In the genomic region with DNA sequence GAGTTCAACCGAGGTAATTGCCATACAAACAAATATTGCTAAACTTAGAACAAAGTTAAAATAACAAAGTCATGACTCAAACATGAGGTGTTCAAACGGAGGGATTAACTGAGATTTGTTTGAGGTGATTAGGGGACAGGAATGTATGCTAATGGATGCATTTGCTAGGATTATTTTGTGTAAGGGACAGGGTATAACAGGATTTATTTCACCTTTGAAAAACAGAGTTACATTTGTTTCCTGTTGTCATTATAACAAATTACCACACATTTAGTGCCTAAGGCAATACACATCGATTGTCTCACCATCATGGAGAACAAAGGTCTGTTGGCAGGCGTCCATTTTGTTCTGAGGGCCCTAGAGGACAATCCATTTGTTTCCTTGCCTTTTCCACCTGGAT, we compare ENCODE assay signal across 25 cellular contexts.
DNase-seq lines count a peak whose midpoint lies in the region; ATAC-seq, FAIRE-seq and TF ChIP-seq lines count a peak whose summit lies in the region.
"Had no signal": no experiment of that assay in that cellular context is flagged by ENCODE, and none has a peak within 500 bp of the region (broad histone marks: within the 10 kb centered on the region; RNA-seq: fewer than 3 reads in every experiment).

No MANE protein-coding gene starts in this region.

- no peak for FAIRE-seq in pancreas (lab: Jason Lieb, UNC)
- FAIRE-seq: astrocyte had no signal

- POLR2A ChIA-PET in MCF 10A (lab: Yijun Ruan, JAX), result no interaction called here

- H4K20me1 ChIP-seq in GM23248 (ENCODE audit: insufficient read depth), result no peaks in the 10 kb centered on the region

- TF ChIP-seq POLR2A in breast epithelium (IDR thresholded peaks at IDR 0.05), result no peak

- no peaks in the 10 kb centered on the region for H3K9me2 ChIP-seq in GM23248 (ENCODE audit: insufficient read depth)

- intact Hi-C loops in MCF 10A (cut with micrococcal nuclease) (no loop called here), breast epithelium (cut with DNase I; ENCODE audit: low total_unique reads) (no loop called here), pancreas (cut with DNase I) (no loop called here)

- H3K27me3 ChIP-seq in breast epithelium (no peaks in the 10 kb centered on the region), NT2/D1 (ENCODE audit: insufficient read depth, insufficient read length) (no peaks in the 10 kb centered on the region), GM23248 (replicated peaks; ENCODE audit: insufficient read depth) (no peaks in the 10 kb centered on the region), pancreas (no peaks in the 10 kb centered on the region)
- H3K27me3 ChIP-seq: gastroesophageal sphincter, spleen had no signal

- H3K36me3 Mint-ChIP-seq in MCF 10A (ENCODE audit: insufficient read depth, unreplicated experiment), result no peaks in the 10 kb centered on the region
- H3K36me3 Mint-ChIP-seq in stimulated activated naive B cell treated with anti-CD40 and anti-IgM and Interleukin-4, amounts not matched to agents 10 μg/mL and 1 μg/mL and 100 μg/mL, for 72 hours, result no peaks in the 10 kb centered on the region
- H3K36me3 Mint-ChIP-seq: IgD-negative memory B cell had no signal

- no peak overlapping the region for H3K27ac Mint-ChIP-seq in MCF 10A (ENCODE audit: low read depth, unreplicated experiment)
- no peak overlapping the region for H3K27ac Mint-ChIP-seq in stimulated activated naive B cell treated with anti-CD40 and anti-IgM and Interleukin-4, amounts not matched to agents 10 μg/mL and 1 μg/mL and 100 μg/mL, for 72 hours
- H3K27ac Mint-ChIP-seq: B cell, IgD-negative memory B cell had no signal

- no peak overlapping the region for H3K4me3 Mint-ChIP-seq in MCF 10A (ENCODE audit: unreplicated experiment)
- no peak overlapping the region for H3K4me3 Mint-ChIP-seq in stimulated activated naive B cell treated with anti-CD40 and anti-IgM and Interleukin-4, amounts not matched to agents 10 μg/mL and 1 μg/mL and 100 μg/mL, for 72 hours
- H3K4me3 Mint-ChIP-seq: B cell, IgD-negative memory B cell had no signal

- H3K27ac ChIP-seq in breast epithelium (no peak overlapping the region), GM23248 (no peak overlapping the region), pancreas (no peak overlapping the region)
- H3K27ac ChIP-seq: gastroesophageal sphincter, parathyroid adenoma, spleen had no signal

- WGBS in GM23248 (ENCODE audit: low coverage in 1 of 2, low lambda C conversion rate in 2 of 2, missing lambda C conversion rate in 2 of 2), 2 experiments, result 10 to 16% methylated on average over 4 of the region's 4 CpGs
- 30 to 48% methylated on average over 4 of the region's 4 CpGs for WGBS in pancreas, 2 donors

- H3K9me3 ChIP-seq in breast epithelium (no peaks in the 10 kb centered on the region), NT2/D1 (ENCODE audit: insufficient read depth, low read length) (no peaks in the 10 kb centered on the region), GM23248 (ENCODE audit: low read depth) (no peaks in the 10 kb centered on the region), pancreas (no peaks in the 10 kb centered on the region)

- no peaks in the 10 kb centered on the region for H3K4me1 ChIP-seq in breast epithelium
- no peaks in the 10 kb centered on the region for H3K4me1 ChIP-seq in NT2/D1 (ENCODE audit: insufficient read depth, insufficient read length)
- H3K4me1 ChIP-seq in GM23248 (ENCODE audit: insufficient read depth), result no peaks in the 10 kb centered on the region
- H3K4me1 ChIP-seq in pancreas, result no peaks in the 10 kb centered on the region
- H3K4me1 ChIP-seq: gastroesophageal sphincter, parathyroid adenoma, spleen had no signal

- H3K79me2 ChIP-seq in GM23248 (ENCODE audit: insufficient read depth), result no peaks in the 10 kb centered on the region
- H3K79me2 ChIP-seq: parathyroid adenoma had no signal

- H3K9me3 Mint-ChIP-seq in MCF 10A (ENCODE audit: unreplicated experiment), result no peaks in the 10 kb centered on the region
- peaks cover 2 to 3% of the 10 kb centered on the region in 2 donors for H3K9me3 Mint-ChIP-seq in stimulated activated naive B cell treated with anti-CD40 and anti-IgM and Interleukin-4, amounts not matched to agents 10 μg/mL and 1 μg/mL and 100 μg/mL, for 72 hours

- in situ Hi-C loops in GM23248 (cut with MboI), result no loop called here

- no peaks in the 10 kb centered on the region for H3K36me3 ChIP-seq in breast epithelium
- H3K36me3 ChIP-seq in NT2/D1 (ENCODE audit: insufficient read depth, insufficient read length, low read length), result no peaks in the 10 kb centered on the region
- H3K36me3 ChIP-seq in GM23248 (ENCODE audit: low read depth), result no peaks in the 10 kb centered on the region
- no peaks in the 10 kb centered on the region for H3K36me3 ChIP-seq in pancreas
- H3K36me3 ChIP-seq: gastroesophageal sphincter, spleen had no signal

- CTCF ChIA-PET in MCF 10A (lab: Yijun Ruan, JAX), result no interaction called here

- H3K4me3 ChIP-seq in breast epithelium (no peak overlapping the region), NT2/D1 (ENCODE audit: insufficient read length, low read depth) (no peak overlapping the region), GM23248 (no peak overlapping the region), pancreas (no peak overlapping the region)
- H3K4me3 ChIP-seq: gastroesophageal sphincter, spleen had no signal

- DNase-seq in MCF 10A (ENCODE audit: unreplicated experiment) (peak; percentile 53), breast epithelium (ENCODE audit: low spot score in 2 of 2) (no peak), NCI-H2029 (lab: John Stamatoyannopoulos, UW) (peak; percentile 77), NT2/D1 (ENCODE audit: low read depth, low spot score) (peak; percentile 3), GM23248 (no peak), pancreas (no peak)
- no peak for DNase-seq in stimulated activated naive B cell treated with anti-CD40 and anti-IgM and Interleukin-4, amounts not matched to agents 10 μg/mL and 1 μg/mL and 100 μg/mL, for 72 hours
- DNase-seq in central memory CD4-positive, alpha-beta T cell, result no peak
- DNase-seq: activated CD4-positive, alpha-beta T cell treated with anti-CD3 and anti-CD28 coated beads for 48 hours; activated CD8-positive, alpha-beta memory T cell treated with anti-CD3 and anti-CD28 coated beads for 24 hours; activated effector memory CD4-positive, alpha-beta T cell treated with anti-CD3 and anti-CD28 coated beads, Interleukin-2, amount 50 U/mL, for 16 hours; cerebellar nuclear complex; hippocampal formation; left cardiac atrium; mammary epithelial cell; NCI-H1105 treated with DMSO at 0.1 percent for 48 hours; NK-92 treated with Interleukin-12 subunit alpha and Interleukin-12 subunit beta, amount 100 ng/mL, for 24 hours; right cardiac atrium; SIG-M5; spleen had no signal

- H2AFZ ChIP-seq in GM23248, result no peak overlapping the region
- H2AFZ ChIP-seq: parathyroid adenoma had no signal

- no TSS peak for BruUV-seq in MCF 10A (replicated peaks; lab: Mats Ljungman, UMichigan)

- TF ChIP-seq CTCF in MCF 10A (IDR thresholded peaks at IDR 0.05; ENCODE audit: unreplicated experiment), result no peak
- no peak for TF ChIP-seq CTCF in breast epithelium (IDR thresholded peaks at IDR 0.05)
- TF ChIP-seq CTCF in pancreas (IDR thresholded peaks at IDR 0.05), result no peak

- H3K4me2 ChIP-seq in GM23248 (ENCODE audit: unreplicated experiment), result no peak overlapping the region

- H3K9ac ChIP-seq in NT2/D1 (ENCODE audit: insufficient read length, low read depth), result no peak overlapping the region
- H3K9ac ChIP-seq in GM23248, result no peak overlapping the region
- H3K9ac ChIP-seq: parathyroid adenoma had no signal

- no peaks in the 10 kb centered on the region for H3K27me3 Mint-ChIP-seq in MCF 10A (ENCODE audit: insufficient read depth, unreplicated experiment)
- H3K27me3 Mint-ChIP-seq in stimulated activated naive B cell treated with anti-CD40 and anti-IgM and Interleukin-4, amounts not matched to agents 10 μg/mL and 1 μg/mL and 100 μg/mL, for 72 hours, result no peaks in the 10 kb centered on the region
- H3K27me3 Mint-ChIP-seq: B cell, IgD-negative memory B cell had no signal

- no peak for ATAC-seq in pancreas
- no peak for ATAC-seq in stimulated activated naive B cell treated with anti-CD40 and anti-IgM and Interleukin-4, amounts not matched to agents 10 μg/mL and 1 μg/mL and 100 μg/mL, for 72 hours (replicated peaks)
- ATAC-seq: gastroesophageal sphincter, left cardiac atrium, right cardiac atrium had no signal

- no peaks in the 10 kb centered on the region for H3F3A ChIP-seq in GM23248 (ENCODE audit: insufficient read depth)

- H3K4me1 Mint-ChIP-seq in MCF 10A (ENCODE audit: insufficient read depth, unreplicated experiment), result peaks cover 2% of the 10 kb centered on the region
- no peaks in the 10 kb centered on the region for H3K4me1 Mint-ChIP-seq in stimulated activated naive B cell treated with anti-CD40 and anti-IgM and Interleukin-4, amounts not matched to agents 10 μg/mL and 1 μg/mL and 100 μg/mL, for 72 hours
- H3K4me1 Mint-ChIP-seq: B cell, IgD-negative memory B cell had no signal

Comparison
In these comparisons a context has a peak if more than half of its experiments do, and no peak if none do; other contexts are left out.
1. DNase-seq: peak in MCF 10A (single experiment), NCI-H2029 (single experiment) and NT2/D1 (single experiment); none in breast epithelium (0 of 2), GM23248 (single experiment), pancreas (0 of 6), stimulated activated naive B cell treated with anti-CD40 and anti-IgM and Interleukin-4, amounts not matched to agents 10 μg/mL and 1 μg/mL and 100 μg/mL, for 72 hours (single experiment) and central memory CD4-positive, alpha-beta T cell (single experiment).